Comparison of ENCODE assay signal across 23 cellular contexts in genomic region chr3:174169736-174170135, GRCh38.
"Had no signal": no experiment of that assay in that cellular context is flagged by ENCODE, and none has a peak within 500 bp of the region (broad histone marks: within the 10 kb centered on the region; RNA-seq: fewer than 3 reads in every experiment).

No MANE protein-coding gene starts in this region.

- DNase-seq: cerebellar nuclear complex; heart left ventricle; hypothalamus; immature natural killer cell; left cardiac atrium; left ventricle myocardium inferior; lower lobe of right lung; midbrain; stimulated activated CD4-positive, alpha-beta T cell treated with anti-CD3 and anti-CD28 coated beads, Interleukin-12 subunit alpha, Interleukin-12 subunit beta, amount 100 ng/mL, for 4 hours; stimulated activated naive CD4-positive, alpha-beta T cell; stomach; substantia nigra; trophoblast cell had no signal

- H3K4me3 ChIP-seq: heart left ventricle, left ventricle myocardium inferior, lower lobe of right lung, stomach, thoracic aorta had no signal

- H3K27me3 ChIP-seq: heart left ventricle, neutrophil, stomach had no signal

- H3K27ac ChIP-seq: heart left ventricle, left ventricle myocardium inferior, lower lobe of right lung, neutrophil, stomach, thoracic aorta had no signal

- H3K4me1 ChIP-seq: left ventricle myocardium inferior, lower lobe of right lung, stomach had no signal

- FAIRE-seq: colon, endothelial cell of umbilical vein, frontal cortex, kidney, urothelium cell line had no signal

- H3K36me3 Mint-ChIP-seq: immature natural killer cell; memory B cell; natural killer cell treated with Interleukin-12 subunit alpha and Interleukin-12 subunit beta and Interleukin-15 and Interleukin-18, amount 100 ng/mL, for 72 hours had no signal

- H3K4me3 Mint-ChIP-seq: dendritic cell treated with granulocyte-macrophage colony-stimulating factor and Interleukin-4, amounts not matched to agents 40 ng/mL and 50 ng/mL, for 4 days; immature natural killer cell; memory B cell; natural killer cell treated with Interleukin-12 subunit alpha and Interleukin-12 subunit beta and Interleukin-15 and Interleukin-18, amount 100 ng/mL, for 72 hours had no signal

- H3K4me1 Mint-ChIP-seq: immature natural killer cell, memory B cell had no signal

- H3K9me3 ChIP-seq: neutrophil had no signal

- H3K27ac Mint-ChIP-seq: dendritic cell treated with granulocyte-macrophage colony-stimulating factor and Interleukin-4, amounts not matched to agents 40 ng/mL and 50 ng/mL, for 4 days; immature natural killer cell; memory B cell; natural killer cell treated with Interleukin-12 subunit alpha and Interleukin-12 subunit beta and Interleukin-15 and Interleukin-18, amount 100 ng/mL, for 72 hours had no signal

- H3K36me3 ChIP-seq: heart left ventricle, left ventricle myocardium inferior, lower lobe of right lung, neutrophil, stomach, thoracic aorta had no signal

- H3K27me3 Mint-ChIP-seq: dendritic cell treated with granulocyte-macrophage colony-stimulating factor and Interleukin-4, amounts not matched to agents 40 ng/mL and 50 ng/mL, for 4 days; memory B cell; natural killer cell treated with Interleukin-12 subunit alpha and Interleukin-12 subunit beta and Interleukin-15 and Interleukin-18, amount 100 ng/mL, for 72 hours had no signal
